Comparison of ENCODE assay signal across 1 cellular context in genomic region chr15:90001683-90002427, GRCh38.
TF ChIP-seq lines count a peak whose summit lies in the region.

No MANE protein-coding gene starts in this region.

TF ChIP-seq in GM23338, 12 proteins besides CTCF, POLR2A, EP300 and RAD21 (continued from another document):
- TF ChIP-seq ZNF462 (CRISPR knock-in tag; IDR thresholded peaks at IDR 0.05) (no peak), ZNF331 (CRISPR knock-in tag; IDR thresholded peaks at IDR 0.05; ENCODE audit: low read depth) (no peak), EZH2 (IDR thresholded peaks at IDR 0.05; ENCODE audit: low read depth, unreplicated experiment) (no peak), JUNB (IDR thresholded peaks at IDR 0.05; ENCODE audit: unreplicated experiment) (no peak), EZH2phosphoT487 (IDR thresholded peaks at IDR 0.05; ENCODE audit: unreplicated experiment) (no peak), POLR2AphosphoS5 (IDR thresholded peaks at IDR 0.05; ENCODE audit: low read depth) (no peak; the same call in 1 of the 2 replicates)
